ENCODE assay signal across 18 cellular contexts in the genomic region with DNA sequence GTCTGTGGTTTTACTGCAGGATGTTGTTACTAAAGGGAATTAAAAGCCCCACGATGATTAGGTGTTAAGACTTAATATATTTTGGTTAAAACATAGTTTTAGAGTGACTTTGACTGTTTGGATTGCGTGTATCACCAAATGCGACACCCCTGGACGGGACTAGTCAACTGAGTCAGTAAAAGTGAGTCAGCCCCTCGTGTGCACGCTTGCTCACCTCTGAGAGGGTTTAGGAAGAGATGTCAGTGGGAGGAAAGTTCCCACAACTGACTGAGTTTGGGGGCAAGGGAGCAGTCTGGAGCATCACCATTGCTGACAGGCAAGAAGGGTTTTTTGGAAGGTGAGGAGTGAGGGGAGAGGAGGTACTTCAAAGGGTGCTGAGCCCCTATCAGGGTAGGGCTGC. TPM values are rescaled to one million over a fixed set of nuclear protein-coding genes. Genes with fewer than 3 reads are reported as not detected.
DNase-seq lines count a peak whose midpoint lies in the region; ATAC-seq and TF ChIP-seq lines count a peak whose summit lies in the region.
"Had no signal": no experiment of that assay in that cellular context is flagged by ENCODE, and none has a peak within 500 bp of the region (broad histone marks: within the 10 kb centered on the region; RNA-seq: fewer than 3 reads in every experiment).

No MANE protein-coding gene starts in this region.

- no peak for TF ChIP-seq CTCF in fibroblast of mammary gland (conservative IDR thresholded peaks at IDR 0.05; ENCODE audit: control insufficient read depth, insufficient read depth, low read depth, low read length)

- no peak overlapping the region for H3K4me3 ChIP-seq in fibroblast of mammary gland (ENCODE audit: control insufficient read depth, low read depth, low read length)
- H3K4me3 ChIP-seq: A549, PC-9, SK-N-MC had no signal

- peak; percentile 35 for DNase-seq in A172 (ENCODE audit: low spot score)
- DNase-seq in HCEC 1CT, result peak; percentile 68
- peak; percentile 87 for DNase-seq in RKO (ENCODE audit: low spot score)
- peak; percentile 81 for DNase-seq in fibroblast of mammary gland (ENCODE audit: low read depth)
- no peak for DNase-seq in stimulated activated CD4-positive, alpha-beta T cell treated with anti-CD3 and anti-CD28 coated beads, Interleukin-15, amount 100 ng/mL, for 24 hours
- DNase-seq in activated CD4-positive, alpha-beta T cell treated with anti-CD3 and anti-CD28 coated beads for 1 hour, result no peak
- no peak for DNase-seq in NCI-H510A (lab: John Stamatoyannopoulos, UW)
- DNase-seq: Calu3, DMS79, H7, Kasumi-1, NCI-H2227 treated with DMSO at 0.1 percent for 48 hours, NCI-H526, PC-9 had no signal

- ATAC-seq in GM18498 (IDR thresholded peaks at IDR 0.05; ENCODE audit: unreplicated experiment), result no peak
- ATAC-seq: A549, Right ventricle myocardium inferior had no signal

RNA-seq across cellular contexts. Expression of gene DMRT3, which starts 14.4 kb away (rescaled TPM):
- total RNA-seq in A172 (2014; rRNA removed; shearing (Covaris generic)), result 0.24 TPM in 2 replicates
- total RNA-seq: Calu3, H7, PC-9, Right ventricle myocardium inferior had no signal

Comparison
In these comparisons a context has a peak if more than half of its experiments do, and no peak if none do; other contexts are left out.
1. DNase-seq: peak in A172 (single experiment), HCEC 1CT (single experiment), RKO (single experiment) and fibroblast of mammary gland (single experiment); none in stimulated activated CD4-positive, alpha-beta T cell treated with anti-CD3 and anti-CD28 coated beads, Interleukin-15, amount 100 ng/mL, for 24 hours (single experiment), activated CD4-positive, alpha-beta T cell treated with anti-CD3 and anti-CD28 coated beads for 1 hour (single experiment) and NCI-H510A (single experiment).